8 cellular contexts compared by ENCODE assay signal in the genomic region with DNA sequence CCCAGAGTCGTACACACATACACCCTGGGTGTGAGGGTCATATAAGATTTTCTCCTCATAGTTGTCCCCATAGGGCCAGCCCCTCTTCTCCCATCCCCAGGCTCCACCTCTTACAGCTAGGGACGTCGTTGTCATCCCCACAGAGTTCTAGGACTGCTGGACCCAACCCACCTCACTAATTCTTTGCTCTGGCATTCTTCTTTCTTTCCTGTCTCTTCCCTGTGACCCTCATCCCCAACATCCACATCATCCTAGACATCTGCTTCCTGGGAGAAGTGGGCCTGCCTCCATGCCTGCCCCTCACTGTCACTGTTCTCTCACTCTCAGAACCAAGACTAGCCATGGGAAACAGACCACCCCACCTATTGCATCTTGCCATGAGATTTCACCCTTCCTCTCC.
DNase-seq lines count a peak whose midpoint lies in the region; ATAC-seq lines count a peak whose summit lies in the region.

No MANE protein-coding gene starts in this region.

- H3K36me3 ChIP-seq in muscle layer of colon (ENCODE audit: insufficient read depth, low read length): peaks cover 4% of the 10 kb centered on the region

- peak overlapping the region; percentile 80 for H3K27ac Mint-ChIP-seq in stimulated activated naive CD8-positive, alpha-beta T cell treated with anti-CD3 and anti-CD28 coated beads, Interleukin-15, Interleukin-2, amounts not matched to agents 100 ng/mL and 50 ng/mL, for 24 hours
- H3K27ac Mint-ChIP-seq in central memory CD8-positive, alpha-beta T cell (ENCODE audit: low read depth): peak overlapping the region; percentile 86

- H3K9me3 Mint-ChIP-seq in stimulated activated naive CD8-positive, alpha-beta T cell treated with anti-CD3 and anti-CD28 coated beads, Interleukin-15, Interleukin-2, amounts not matched to agents 100 ng/mL and 50 ng/mL, for 24 hours: no peaks in the 10 kb centered on the region
- no peaks in the 10 kb centered on the region for H3K9me3 Mint-ChIP-seq in central memory CD8-positive, alpha-beta T cell

- H3K4me1 ChIP-seq in muscle layer of colon (ENCODE audit: insufficient read depth, low read length): peaks cover 41% of the 10 kb centered on the region

- peak overlapping the region; percentile 35 for H3K27ac ChIP-seq in muscle layer of colon (ENCODE audit: low read depth, low read length)

- DNase-seq in stimulated activated naive CD8-positive, alpha-beta T cell treated with anti-CD3 and anti-CD28 coated beads, Interleukin-15, Interleukin-2, amounts not matched to agents 100 U/mL and 50 U/mL, for 24 hours: no peak
- DNase-seq in central memory CD8-positive, alpha-beta T cell (ENCODE audit: low spot score in 2 of 2): no peak
- DNase-seq in NCI-H1092 treated with DMSO at 0.1 percent for 48 hours (lab: John Stamatoyannopoulos, UW) (no peak), midbrain (lab: John Stamatoyannopoulos, UW) (no peak)

- H3K36me3 Mint-ChIP-seq in stimulated activated naive CD8-positive, alpha-beta T cell treated with anti-CD3 and anti-CD28 coated beads, Interleukin-15, Interleukin-2, amounts not matched to agents 100 ng/mL and 50 ng/mL, for 24 hours (ENCODE audit: low read depth): peaks cover 39% of the 10 kb centered on the region
- peaks cover 26% of the 10 kb centered on the region for H3K36me3 Mint-ChIP-seq in central memory CD8-positive, alpha-beta T cell (ENCODE audit: insufficient read depth)

- peak overlapping the region; percentile 91 for H3K9ac ChIP-seq in muscle layer of colon (ENCODE audit: low read length)

- no peaks in the 10 kb centered on the region for H3K27me3 ChIP-seq in muscle layer of colon (ENCODE audit: control insufficient read depth in 1 of 2, insufficient read depth in 2 of 2, low read length in 2 of 2)

- no peak for ATAC-seq in stimulated activated naive CD8-positive, alpha-beta T cell treated with anti-CD3 and anti-CD28 coated beads, Interleukin-15, Interleukin-2, amounts not matched to agents 100 U/mL and 50 U/mL, for 24 hours
- ATAC-seq in central memory CD8-positive, alpha-beta T cell (replicated peaks; ENCODE audit: extremely low read depth, poor library complexity, severe bottlenecking): no peak
- no peak for ATAC-seq in HG03139 (IDR thresholded peaks at IDR 0.05; ENCODE audit: unreplicated experiment)
- no peak for ATAC-seq in GM21360 (IDR thresholded peaks at IDR 0.05; ENCODE audit: unreplicated experiment)

- H3K4me3 Mint-ChIP-seq in stimulated activated naive CD8-positive, alpha-beta T cell treated with anti-CD3 and anti-CD28 coated beads, Interleukin-15, Interleukin-2, amounts not matched to agents 100 ng/mL and 50 ng/mL, for 24 hours: peak overlapping the region; percentile 89
- H3K4me3 Mint-ChIP-seq in central memory CD8-positive, alpha-beta T cell: peak overlapping the region; percentile 82

- no peaks in the 10 kb centered on the region for H3K27me3 Mint-ChIP-seq in stimulated activated naive CD8-positive, alpha-beta T cell treated with anti-CD3 and anti-CD28 coated beads, Interleukin-15, Interleukin-2, amounts not matched to agents 100 ng/mL and 50 ng/mL, for 24 hours
- H3K27me3 Mint-ChIP-seq in central memory CD8-positive, alpha-beta T cell: no peaks in the 10 kb centered on the region

- H3K9me3 ChIP-seq in muscle layer of colon (ENCODE audit: low read length): no peaks in the 10 kb centered on the region

- peak overlapping the region; percentile 90 to 99 for H3K4me3 ChIP-seq in muscle layer of colon (ENCODE audit: low read depth in 1 of 2, low read length in 2 of 2)

- H3K4me1 Mint-ChIP-seq in stimulated activated naive CD8-positive, alpha-beta T cell treated with anti-CD3 and anti-CD28 coated beads, Interleukin-15, Interleukin-2, amounts not matched to agents 100 ng/mL and 50 ng/mL, for 24 hours (ENCODE audit: low read depth): peaks cover 69% of the 10 kb centered on the region
- peaks cover 61% of the 10 kb centered on the region for H3K4me1 Mint-ChIP-seq in central memory CD8-positive, alpha-beta T cell
